2 cellular contexts compared by ENCODE assay signal in the genomic region with DNA sequence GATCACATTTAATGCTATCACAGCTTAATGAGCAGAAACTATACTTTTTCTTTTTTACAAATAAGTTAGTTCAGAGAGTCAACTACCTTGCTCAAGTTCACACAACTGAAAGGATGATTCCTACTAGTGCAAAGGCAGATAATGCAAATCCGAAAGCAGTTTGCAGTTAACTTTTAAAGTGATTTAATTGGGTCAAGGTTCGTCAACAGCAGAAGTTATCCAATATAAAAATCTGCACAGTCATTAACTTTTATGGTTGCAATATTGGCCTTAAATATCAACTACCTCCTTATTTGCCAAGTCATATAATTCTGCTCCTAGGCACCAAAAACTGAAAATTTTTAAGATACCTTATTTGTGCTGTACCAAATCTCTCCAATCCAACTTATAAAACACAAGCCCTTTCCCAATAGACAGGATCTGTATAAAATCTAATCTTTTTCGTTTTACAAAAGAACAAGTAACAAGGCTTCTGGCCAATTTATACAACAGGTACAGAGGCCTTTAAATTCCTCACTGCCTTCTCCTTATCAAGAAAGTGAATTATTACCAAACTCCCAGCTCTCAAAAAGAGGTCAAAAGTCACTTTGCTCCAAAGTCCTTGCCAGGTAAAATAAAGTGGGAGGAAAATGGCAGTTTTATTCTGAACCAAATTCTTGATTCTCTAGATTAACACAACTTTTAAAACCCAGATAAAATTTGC.
A peak's percentile ranks its signal among the peaks of the same experiment; 100 is the strongest.
TF ChIP-seq lines count a peak whose summit lies in the region.

No MANE protein-coding gene starts in this region.

TF ChIP-seq in GM23338, 12 proteins besides CTCF, POLR2A, EP300 and RAD21 (continued from another document and continues in another):
- TF ChIP-seq, protein P1, sequence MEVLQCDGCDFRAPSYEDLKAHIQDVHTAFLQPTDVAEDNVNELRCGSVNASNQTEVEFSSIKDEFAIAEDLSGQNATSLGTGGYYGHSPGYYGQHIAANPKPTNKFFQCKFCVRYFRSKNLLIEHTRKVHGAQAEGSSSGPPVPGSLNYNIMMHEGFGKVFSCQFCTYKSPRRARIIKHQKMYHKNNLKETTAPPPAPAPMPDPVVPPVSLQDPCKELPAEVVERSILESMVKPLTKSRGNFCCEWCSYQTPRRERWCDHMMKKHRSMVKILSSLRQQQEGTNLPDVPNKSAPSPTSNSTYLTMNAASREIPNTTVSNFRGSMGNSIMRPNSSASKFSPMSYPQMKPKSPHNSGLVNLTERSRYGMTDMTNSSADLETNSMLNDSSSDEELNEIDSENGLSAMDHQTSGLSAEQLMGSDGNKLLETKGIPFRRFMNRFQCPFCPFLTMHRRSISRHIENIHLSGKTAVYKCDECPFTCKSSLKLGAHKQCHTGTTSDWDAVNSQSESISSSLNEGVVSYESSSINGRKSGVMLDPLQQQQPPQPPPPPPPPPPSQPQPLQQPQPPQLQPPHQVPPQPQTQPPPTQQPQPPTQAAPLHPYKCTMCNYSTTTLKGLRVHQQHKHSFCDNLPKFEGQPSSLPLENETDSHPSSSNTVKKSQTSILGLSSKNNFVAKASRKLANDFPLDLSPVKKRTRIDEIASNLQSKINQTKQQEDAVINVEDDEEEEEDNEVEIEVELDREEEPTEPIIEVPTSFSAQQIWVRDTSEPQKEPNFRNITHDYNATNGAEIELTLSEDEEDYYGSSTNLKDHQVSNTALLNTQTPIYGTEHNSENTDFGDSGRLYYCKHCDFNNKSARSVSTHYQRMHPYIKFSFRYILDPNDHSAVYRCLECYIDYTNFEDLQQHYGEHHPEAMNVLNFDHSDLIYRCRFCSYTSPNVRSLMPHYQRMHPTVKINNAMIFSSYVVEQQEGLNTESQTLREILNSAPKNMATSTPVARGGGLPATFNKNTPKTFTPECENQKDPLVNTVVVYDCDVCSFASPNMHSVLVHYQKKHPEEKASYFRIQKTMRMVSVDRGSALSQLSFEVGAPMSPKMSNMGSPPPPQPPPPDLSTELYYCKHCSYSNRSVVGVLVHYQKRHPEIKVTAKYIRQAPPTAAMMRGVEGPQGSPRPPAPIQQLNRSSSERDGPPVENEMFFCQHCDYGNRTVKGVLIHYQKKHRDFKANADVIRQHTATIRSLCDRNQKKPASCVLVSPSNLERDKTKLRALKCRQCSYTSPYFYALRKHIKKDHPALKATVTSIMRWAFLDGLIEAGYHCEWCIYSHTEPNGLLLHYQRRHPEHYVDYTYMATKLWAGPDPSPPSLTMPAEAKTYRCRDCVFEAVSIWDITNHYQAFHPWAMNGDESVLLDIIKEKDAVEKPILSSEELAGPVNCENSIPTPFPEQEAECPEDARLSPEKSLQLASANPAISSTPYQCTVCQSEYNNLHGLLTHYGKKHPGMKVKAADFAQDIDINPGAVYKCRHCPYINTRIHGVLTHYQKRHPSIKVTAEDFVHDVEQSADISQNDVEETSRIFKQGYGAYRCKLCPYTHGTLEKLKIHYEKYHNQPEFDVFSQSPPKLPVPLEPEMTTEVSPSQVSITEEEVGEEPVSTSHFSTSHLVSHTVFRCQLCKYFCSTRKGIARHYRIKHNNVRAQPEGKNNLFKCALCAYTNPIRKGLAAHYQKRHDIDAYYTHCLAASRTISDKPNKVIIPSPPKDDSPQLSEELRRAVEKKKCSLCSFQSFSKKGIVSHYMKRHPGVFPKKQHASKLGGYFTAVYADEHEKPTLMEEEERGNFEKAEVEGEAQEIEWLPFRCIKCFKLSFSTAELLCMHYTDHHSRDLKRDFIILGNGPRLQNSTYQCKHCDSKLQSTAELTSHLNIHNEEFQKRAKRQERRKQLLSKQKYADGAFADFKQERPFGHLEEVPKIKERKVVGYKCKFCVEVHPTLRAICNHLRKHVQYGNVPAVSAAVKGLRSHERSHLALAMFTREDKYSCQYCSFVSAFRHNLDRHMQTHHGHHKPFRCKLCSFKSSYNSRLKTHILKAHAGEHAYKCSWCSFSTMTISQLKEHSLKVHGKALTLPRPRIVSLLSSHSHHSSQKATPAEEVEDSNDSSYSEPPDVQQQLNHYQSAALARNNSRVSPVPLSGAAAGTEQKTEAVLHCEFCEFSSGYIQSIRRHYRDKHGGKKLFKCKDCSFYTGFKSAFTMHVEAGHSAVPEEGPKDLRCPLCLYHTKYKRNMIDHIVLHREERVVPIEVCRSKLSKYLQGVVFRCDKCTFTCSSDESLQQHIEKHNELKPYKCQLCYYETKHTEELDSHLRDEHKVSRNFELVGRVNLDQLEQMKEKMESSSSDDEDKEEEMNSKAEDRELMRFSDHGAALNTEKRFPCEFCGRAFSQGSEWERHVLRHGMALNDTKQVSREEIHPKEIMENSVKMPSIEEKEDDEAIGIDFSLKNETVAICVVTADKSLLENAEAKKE (CRISPR knock-in tag; IDR thresholded peaks at IDR 0.05): no peak
- TF ChIP-seq, protein P2, sequence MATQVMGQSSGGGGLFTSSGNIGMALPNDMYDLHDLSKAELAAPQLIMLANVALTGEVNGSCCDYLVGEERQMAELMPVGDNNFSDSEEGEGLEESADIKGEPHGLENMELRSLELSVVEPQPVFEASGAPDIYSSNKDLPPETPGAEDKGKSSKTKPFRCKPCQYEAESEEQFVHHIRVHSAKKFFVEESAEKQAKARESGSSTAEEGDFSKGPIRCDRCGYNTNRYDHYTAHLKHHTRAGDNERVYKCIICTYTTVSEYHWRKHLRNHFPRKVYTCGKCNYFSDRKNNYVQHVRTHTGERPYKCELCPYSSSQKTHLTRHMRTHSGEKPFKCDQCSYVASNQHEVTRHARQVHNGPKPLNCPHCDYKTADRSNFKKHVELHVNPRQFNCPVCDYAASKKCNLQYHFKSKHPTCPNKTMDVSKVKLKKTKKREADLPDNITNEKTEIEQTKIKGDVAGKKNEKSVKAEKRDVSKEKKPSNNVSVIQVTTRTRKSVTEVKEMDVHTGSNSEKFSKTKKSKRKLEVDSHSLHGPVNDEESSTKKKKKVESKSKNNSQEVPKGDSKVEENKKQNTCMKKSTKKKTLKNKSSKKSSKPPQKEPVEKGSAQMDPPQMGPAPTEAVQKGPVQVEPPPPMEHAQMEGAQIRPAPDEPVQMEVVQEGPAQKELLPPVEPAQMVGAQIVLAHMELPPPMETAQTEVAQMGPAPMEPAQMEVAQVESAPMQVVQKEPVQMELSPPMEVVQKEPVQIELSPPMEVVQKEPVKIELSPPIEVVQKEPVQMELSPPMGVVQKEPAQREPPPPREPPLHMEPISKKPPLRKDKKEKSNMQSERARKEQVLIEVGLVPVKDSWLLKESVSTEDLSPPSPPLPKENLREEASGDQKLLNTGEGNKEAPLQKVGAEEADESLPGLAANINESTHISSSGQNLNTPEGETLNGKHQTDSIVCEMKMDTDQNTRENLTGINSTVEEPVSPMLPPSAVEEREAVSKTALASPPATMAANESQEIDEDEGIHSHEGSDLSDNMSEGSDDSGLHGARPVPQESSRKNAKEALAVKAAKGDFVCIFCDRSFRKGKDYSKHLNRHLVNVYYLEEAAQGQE (IDR thresholded peaks at IDR 0.05; ENCODE audit: unreplicated experiment): no peak
- TF ChIP-seq EZH2 (IDR thresholded peaks at IDR 0.05; ENCODE audit: low read depth, unreplicated experiment) (no peak), NANOG (IDR thresholded peaks at IDR 0.05; ENCODE audit: borderline replicate concordance) (no peak), ZNF331 (CRISPR knock-in tag; IDR thresholded peaks at IDR 0.05; ENCODE audit: low read depth) (no peak), ETS1 (IDR thresholded peaks at IDR 0.05) (no peak), JUNB (IDR thresholded peaks at IDR 0.05; ENCODE audit: unreplicated experiment) (no peak), ZNF114 (CRISPR knock-in tag; IDR thresholded peaks at IDR 0.05) (no peak)

TF ChIP-seq in HepG2, 621 proteins besides CTCF, POLR2A, EP300 and RAD21 (continued from another document and continues in another):
- TF ChIP-seq ZHX2 (IDR thresholded peaks at IDR 0.05; ENCODE audit: low read depth) (no peak), ZHX2 (CRISPR knock-in tag; IDR thresholded peaks at IDR 0.05; ENCODE audit: borderline replicate concordance) (no peak), PPARG (CRISPR knock-in tag; conservative IDR thresholded peaks at IDR 0.05) (peak; percentile 46; the same call in 1 of the 2 replicates), WIZ (CRISPR knock-in tag; IDR thresholded peaks at IDR 0.05) (no peak), RARG (CRISPR knock-in tag; IDR thresholded peaks at IDR 0.05; ENCODE audit: low read depth) (no peak), RXRA (CRISPR knock-in tag; IDR thresholded peaks at IDR 0.05) (no peak), ATF5 (CRISPR knock-in tag; IDR thresholded peaks at IDR 0.05; ENCODE audit: low read depth) (no peak), ZFP37 (CRISPR knock-in tag; IDR thresholded peaks at IDR 0.05; ENCODE audit: borderline replicate concordance) (no peak), SCMH1 (CRISPR knock-in tag; IDR thresholded peaks at IDR 0.05; ENCODE audit: borderline replicate concordance) (no peak), PRDM4 (CRISPR knock-in tag; IDR thresholded peaks at IDR 0.05; ENCODE audit: borderline replicate concordance) (no peak), ETS1 (CRISPR knock-in tag; IDR thresholded peaks at IDR 0.05) (no peak), HNF4G (IDR thresholded peaks at IDR 0.05; ENCODE audit: borderline replicate concordance, low read depth, low read length) (peak; percentile 18; the same call in 1 of the 2 replicates), HNF4G (CRISPR knock-in tag; IDR thresholded peaks at IDR 0.05; ENCODE audit: borderline replicate concordance, low read depth) (no peak), SETDB1 (CRISPR knock-in tag; IDR thresholded peaks at IDR 0.05; ENCODE audit: borderline replicate concordance) (no peak), MAFK (conservative IDR thresholded peaks at IDR 0.05 in 1 of 2, IDR thresholded peaks at IDR 0.05 in 1 of 2; ENCODE audit: low read length in 2 of 2) (0 out of 4 replicates have a peak, but pooled peaks have one; percentile 26 to 45), NR2F1 (CRISPR knock-in tag; IDR thresholded peaks at IDR 0.05) (no peak), HNF4A (CRISPR knock-in tag; IDR thresholded peaks at IDR 0.05) (0 out of 2 replicates have a peak, but pooled peaks have one; percentile 23)
- TF ChIP-seq, protein P3, sequence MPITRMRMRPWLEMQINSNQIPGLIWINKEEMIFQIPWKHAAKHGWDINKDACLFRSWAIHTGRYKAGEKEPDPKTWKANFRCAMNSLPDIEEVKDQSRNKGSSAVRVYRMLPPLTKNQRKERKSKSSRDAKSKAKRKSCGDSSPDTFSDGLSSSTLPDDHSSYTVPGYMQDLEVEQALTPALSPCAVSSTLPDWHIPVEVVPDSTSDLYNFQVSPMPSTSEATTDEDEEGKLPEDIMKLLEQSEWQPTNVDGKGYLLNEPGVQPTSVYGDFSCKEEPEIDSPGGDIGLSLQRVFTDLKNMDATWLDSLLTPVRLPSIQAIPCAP (CRISPR knock-in tag; IDR thresholded peaks at IDR 0.05; ENCODE audit: low read depth): no peak
